In genomic region chr6:53487080-53487479, GRCh38 we compare ENCODE assay signal across 24 cellular contexts.
"Had no signal": no experiment of that assay in that cellular context is flagged by ENCODE, and none has a peak within 500 bp of the region (broad histone marks: within the 10 kb centered on the region; RNA-seq: fewer than 3 reads in every experiment).

No MANE protein-coding gene starts in this region.

- H3K4me2 ChIP-seq: neural progenitor cell had no signal

- H3K27ac Mint-ChIP-seq: activated naive CD4-positive, alpha-beta T cell treated with anti-CD3 and anti-CD28 coated beads for 36 hours; brain; endodermal cell; neural progenitor cell had no signal

- FAIRE-seq: colon, keratinocyte had no signal

- H3K36me3 ChIP-seq: neural progenitor cell, prostate gland, right atrium auricular region, suprapubic skin had no signal

- H3K27me3 ChIP-seq: right atrium auricular region had no signal

- H2AFZ ChIP-seq: neural progenitor cell had no signal

- H3K36me3 Mint-ChIP-seq: brain, neural progenitor cell had no signal

- H3K4me1 ChIP-seq: foreskin keratinocyte, neural progenitor cell, prostate gland had no signal

- H3K9me3 ChIP-seq: prostate gland, right atrium auricular region, suprapubic skin had no signal

- H3K27ac ChIP-seq: epithelial cell of prostate, foreskin keratinocyte, neural progenitor cell, prostate gland, right atrium auricular region, suprapubic skin had no signal

- H3K9ac ChIP-seq: neural progenitor cell had no signal

- DNase-seq: activated CD4-positive, alpha-beta T cell treated with anti-CD3 and anti-CD28 coated beads, Interleukin-2, amount 50 U/mL, for 1 hour; activated CD8-positive, alpha-beta memory T cell treated with anti-CD3 and anti-CD28 coated beads, Interleukin-2, amount 50 U/mL, for 4 hours; activated naive CD4-positive, alpha-beta T cell treated with anti-CD3 and anti-CD28 coated beads for 36 hours; activated T-cell treated with anti-CD3 and anti-CD28 coated beads, Interleukin-2, amount 50 U/mL, for 4 hours; anterior cingulate cortex; caudate nucleus; endodermal cell; foreskin keratinocyte; glutamatergic neuron; hypothalamus; stimulated activated CD4-positive, alpha-beta T cell treated with anti-CD3 and anti-CD28 coated beads, Interleukin-2, amount 100 ng/mL, for 24 hours; stimulated activated naive CD8-positive, alpha-beta T cell treated with anti-CD3 and anti-CD28 coated beads, Interleukin-15, Interleukin-2, amounts not matched to agents 100 U/mL and 50 U/mL, for 24 hours; trophoblast cell had no signal

- H3K4me3 Mint-ChIP-seq: activated naive CD4-positive, alpha-beta T cell treated with anti-CD3 and anti-CD28 coated beads for 36 hours; activated T-cell treated with anti-CD3 and anti-CD28 coated beads, Interleukin-2, amount 50 U/mL, for 4 hours; brain; endodermal cell; neural progenitor cell had no signal

- H3K4me3 ChIP-seq: lung, neural progenitor cell, prostate gland, right atrium auricular region, suprapubic skin had no signal

- H3K4me1 Mint-ChIP-seq: endodermal cell, neural progenitor cell had no signal

- H3K9me3 Mint-ChIP-seq: activated naive CD4-positive, alpha-beta T cell treated with anti-CD3 and anti-CD28 coated beads for 36 hours; activated T-cell treated with anti-CD3 and anti-CD28 coated beads, Interleukin-2, amount 50 U/mL, for 4 hours had no signal

- ATAC-seq: activated CD4-positive, CD25-positive, alpha-beta regulatory T cell treated with anti-CD3 and anti-CD28 coated beads, Interleukin-2, amount 50 U/mL, for 24 hours; activated T-cell treated with anti-CD3 and anti-CD28 coated beads, Interleukin-2, amount 50 U/mL, for 4 hours; foreskin keratinocyte; left lobe of liver; stimulated activated naive CD8-positive, alpha-beta T cell treated with anti-CD3 and anti-CD28 coated beads, Interleukin-15, Interleukin-2, amounts not matched to agents 100 U/mL and 50 U/mL, for 24 hours had no signal
